Comparison of ENCODE assay signal across 31 cellular contexts in the genomic region with DNA sequence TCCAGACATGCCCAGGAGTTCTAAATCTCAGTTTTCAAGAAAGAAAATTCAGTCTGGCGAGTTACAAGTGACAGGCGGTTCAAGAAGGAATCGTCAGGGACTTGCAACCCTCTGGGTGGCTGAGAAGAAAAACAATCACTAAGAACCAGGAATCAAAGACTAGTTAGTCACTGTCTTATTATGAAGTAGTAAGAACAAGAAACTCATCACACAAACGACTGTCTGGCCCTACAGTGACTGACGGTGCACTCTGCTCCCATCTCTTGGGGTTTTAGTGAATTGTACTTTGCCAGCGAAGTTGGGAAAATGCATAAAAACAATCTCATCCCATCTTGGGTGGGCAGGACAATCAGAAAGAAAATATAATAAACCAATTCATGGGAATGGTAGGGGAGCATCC.
"Had no signal": no experiment of that assay in that cellular context is flagged by ENCODE, and none has a peak within 500 bp of the region (broad histone marks: within the 10 kb centered on the region; RNA-seq: fewer than 3 reads in every experiment).

No MANE protein-coding gene starts in this region.

- H3K27ac Mint-ChIP-seq: activated B cell treated with CpG ODN at 0.5 μM for 24 hours; activated CD4-positive, alpha-beta memory T cell treated with anti-CD3 and anti-CD28 coated beads, Interleukin-2, amount 10 ng/mL, durations not matched to agents 7 days and 5 days; activated CD8-positive, alpha-beta memory T cell treated with anti-CD3 and anti-CD28 coated beads, Interleukin-2, amount 10 ng/mL, durations not matched to agents 7 days and 5 days; activated naive CD8-positive, alpha-beta T cell treated with anti-CD3 and anti-CD28 coated beads for 36 hours; activated T-helper 17 cell treated with anti-CD3 and anti-CD28 coated beads, Interleukin-2, amount 50 U/mL, for 72 hours; brain had no signal

- H3K9me3 Mint-ChIP-seq: activated B cell treated with CpG ODN at 0.5 μM for 24 hours; activated CD4-positive, alpha-beta memory T cell treated with anti-CD3 and anti-CD28 coated beads, Interleukin-2, amount 10 ng/mL, durations not matched to agents 7 days and 5 days; activated naive CD8-positive, alpha-beta T cell treated with anti-CD3 and anti-CD28 coated beads for 36 hours; activated T-cell treated with anti-CD3 and anti-CD28 coated beads, Interleukin-2, amount 50 U/mL, for 72 hours; activated T-helper 17 cell treated with anti-CD3 and anti-CD28 coated beads, Interleukin-2, amount 50 U/mL, for 72 hours had no signal

- H3K36me3 Mint-ChIP-seq: activated CD8-positive, alpha-beta memory T cell treated with anti-CD3 and anti-CD28 coated beads, Interleukin-2, amount 10 ng/mL, durations not matched to agents 7 days and 5 days; activated naive CD8-positive, alpha-beta T cell treated with anti-CD3 and anti-CD28 coated beads for 36 hours; brain had no signal

- H3K4me1 Mint-ChIP-seq: activated B cell treated with CpG ODN at 0.5 μM for 24 hours; activated CD4-positive, alpha-beta memory T cell treated with anti-CD3 and anti-CD28 coated beads, Interleukin-2, amount 10 ng/mL, durations not matched to agents 7 days and 5 days; activated CD8-positive, alpha-beta memory T cell treated with anti-CD3 and anti-CD28 coated beads, Interleukin-2, amount 10 ng/mL, durations not matched to agents 7 days and 5 days; activated naive CD8-positive, alpha-beta T cell treated with anti-CD3 and anti-CD28 coated beads for 36 hours; activated T-helper 17 cell treated with anti-CD3 and anti-CD28 coated beads, Interleukin-2, amount 50 U/mL, for 72 hours; brain had no signal

- H3K4me3 Mint-ChIP-seq: activated B cell treated with CpG ODN at 0.5 μM for 24 hours; activated CD4-positive, alpha-beta memory T cell treated with anti-CD3 and anti-CD28 coated beads, Interleukin-2, amount 10 ng/mL, durations not matched to agents 7 days and 5 days; activated CD8-positive, alpha-beta memory T cell treated with anti-CD3 and anti-CD28 coated beads, Interleukin-2, amount 10 ng/mL, durations not matched to agents 7 days and 5 days; activated naive CD8-positive, alpha-beta T cell treated with anti-CD3 and anti-CD28 coated beads for 36 hours; activated T-cell treated with anti-CD3 and anti-CD28 coated beads, Interleukin-2, amount 50 U/mL, for 72 hours; activated T-helper 17 cell treated with anti-CD3 and anti-CD28 coated beads, Interleukin-2, amount 50 U/mL, for 72 hours; brain had no signal

- DNase-seq: activated B cell treated with CpG ODN at 0.5 μM for 24 hours; activated CD4-positive, alpha-beta memory T cell treated with anti-CD3 and anti-CD28 coated beads, Interleukin-2, amount 10 ng/mL, durations not matched to agents 7 days and 5 days; activated CD4-positive, alpha-beta T cell treated with anti-CD3 and anti-CD28 coated beads for 1 hour; activated CD4-positive, alpha-beta T cell treated with anti-CD3 and anti-CD28 coated beads for 48 hours; activated CD8-positive, alpha-beta memory T cell treated with anti-CD3 and anti-CD28 coated beads for 24 hours; activated CD8-positive, alpha-beta memory T cell treated with anti-CD3 and anti-CD28 coated beads, Interleukin-2, amount 10 ng/mL, durations not matched to agents 7 days and 5 days; activated CD8-positive, alpha-beta memory T cell treated with anti-CD3 and anti-CD28 coated beads, Interleukin-2, amount 50 U/mL, for 48 hours; activated effector memory CD4-positive, alpha-beta T cell treated with anti-CD3 and anti-CD28 coated beads, Interleukin-2, amount 50 U/mL, for 16 hours; activated naive CD4-positive, alpha-beta T cell; activated naive CD4-positive, alpha-beta T cell treated with anti-CD3 and anti-CD28 coated beads, Interleukin-2, amount 50 U/mL, for 16 hours; activated naive CD8-positive, alpha-beta T cell treated with anti-CD3 and anti-CD28 coated beads for 36 hours; activated T-cell treated with anti-CD3 and anti-CD28 coated beads, Interleukin-2, amount 50 U/mL, for 72 hours; amniotic stem cell; central memory CD4-positive, alpha-beta T cell; Karpas-422; KBM-7; NCI-H1105; NCI-H1417 treated with DMSO at 0.1 percent for 48 hours; NCI-H187 treated with DMSO at 0.1 percent for 48 hours; NCI-H2081; NCI-H2171 treated with DMSO at 0.1 percent for 48 hours; NCI-H2227 treated with DMSO at 0.1 percent for 48 hours; NCI-H446; NCI-H510A treated with DMSO at 0.1 percent for 48 hours; SHP77 had no signal

- H3K27ac ChIP-seq: ascending aorta, SJCRH30, SK-N-MC, VCaP had no signal

- H3K9me3 ChIP-seq: ascending aorta, SJCRH30 had no signal

- H3K36me3 ChIP-seq: ascending aorta, SJCRH30 had no signal

- H3K27me3 ChIP-seq: ascending aorta, SJCRH30 had no signal

- H3K4me3 ChIP-seq: ascending aorta, SJCRH30, SK-N-MC had no signal

- H3K4me1 ChIP-seq: ascending aorta, SJCRH30 had no signal
